ENCODE assay signal across 20 cellular contexts in the genomic region with DNA sequence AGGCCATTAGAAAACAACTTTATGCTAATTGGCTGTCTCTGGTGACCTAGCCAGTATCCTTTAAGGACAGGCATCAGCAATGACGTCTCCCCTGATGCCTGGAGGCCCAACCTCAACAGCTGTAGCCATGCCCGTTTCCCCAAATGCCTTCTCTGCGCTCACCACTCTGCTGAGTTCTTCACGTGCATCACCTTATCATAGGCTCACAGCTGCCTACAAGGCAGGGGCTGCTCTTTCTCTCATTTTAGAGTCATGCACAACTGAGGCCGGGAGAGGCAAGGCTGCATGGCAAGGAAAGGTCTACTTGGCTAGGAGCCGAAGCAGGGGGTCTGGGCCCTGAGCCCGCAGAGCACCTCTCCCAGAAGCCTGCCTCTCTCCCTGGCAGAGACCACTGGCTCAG.
"Had no signal": no experiment of that assay in that cellular context is flagged by ENCODE, and none has a peak within 500 bp of the region (broad histone marks: within the 10 kb centered on the region; RNA-seq: fewer than 3 reads in every experiment).

No MANE protein-coding gene starts in this region.

- H3K36me3 ChIP-seq: esophagus squamous epithelium, gastroesophageal sphincter, neutrophil, stomach, thoracic aorta, transverse colon had no signal

- ATAC-seq: effector memory CD8-positive, alpha-beta T cell; gastroesophageal sphincter; left colon; left ventricle myocardium superior; naive thymus-derived CD4-positive, alpha-beta T cell; right cardiac atrium; stimulated activated memory B cell treated with anti-CD40 and anti-IgM and Interleukin-4, amounts not matched to agents 10 μg/mL and 1 μg/mL and 100 μg/mL, for 72 hours had no signal

- H3K27ac ChIP-seq: epithelial cell of prostate, esophagus squamous epithelium, gastroesophageal sphincter, neutrophil, stomach, thoracic aorta, transverse colon had no signal

- H3K4me3 Mint-ChIP-seq: dendritic cell treated with granulocyte-macrophage colony-stimulating factor and Interleukin-4, amounts not matched to agents 40 ng/mL and 50 ng/mL, for 4 days; effector memory CD8-positive, alpha-beta T cell; naive thymus-derived CD4-positive, alpha-beta T cell; nephron progenitor cell; stimulated activated memory B cell treated with anti-CD40 and anti-IgM and Interleukin-4, amounts not matched to agents 10 μg/mL and 1 μg/mL and 100 μg/mL, for 72 hours had no signal

- H3K4me2 ChIP-seq: smooth muscle cell had no signal

- H3K27ac Mint-ChIP-seq: effector memory CD8-positive, alpha-beta T cell; nephron progenitor cell; progenitor cell of endocrine pancreas; stimulated activated memory B cell treated with anti-CD40 and anti-IgM and Interleukin-4, amounts not matched to agents 10 μg/mL and 1 μg/mL and 100 μg/mL, for 72 hours had no signal

- H3K27me3 ChIP-seq: transverse colon had no signal

- H3K9me3 ChIP-seq: esophagus squamous epithelium, neutrophil, thoracic aorta, transverse colon had no signal

- H3K9me3 Mint-ChIP-seq: effector memory CD8-positive, alpha-beta T cell had no signal

- H3K36me3 Mint-ChIP-seq: stimulated activated memory B cell treated with anti-CD40 and anti-IgM and Interleukin-4, amounts not matched to agents 10 μg/mL and 1 μg/mL and 100 μg/mL, for 72 hours had no signal

- H3K27me3 Mint-ChIP-seq: stimulated activated memory B cell treated with anti-CD40 and anti-IgM and Interleukin-4, amounts not matched to agents 10 μg/mL and 1 μg/mL and 100 μg/mL, for 72 hours had no signal

- DNase-seq: effector memory CD8-positive, alpha-beta T cell; esophagus squamous epithelium; foreskin fibroblast; left colon; left ventricle myocardium superior; naive thymus-derived CD4-positive, alpha-beta T cell; nephron progenitor cell; right cardiac atrium; stimulated activated CD4-positive, alpha-beta T cell treated with anti-CD3 and anti-CD28 coated beads, Interleukin-1b, Interleukin-23, amount 100 ng/mL, for 48 hours; stimulated activated CD4-positive, alpha-beta T cell treated with anti-CD3 and anti-CD28 coated beads, Interleukin-4, amount 100 ng/mL, for 24 hours; stomach; transverse colon had no signal

- H3K4me3 ChIP-seq: esophagus squamous epithelium, gastroesophageal sphincter, smooth muscle cell, stomach, thoracic aorta, transverse colon had no signal

- H3K4me1 ChIP-seq: gastroesophageal sphincter, stomach, transverse colon had no signal
